29 cellular contexts compared by ENCODE assay signal in the genomic region with DNA sequence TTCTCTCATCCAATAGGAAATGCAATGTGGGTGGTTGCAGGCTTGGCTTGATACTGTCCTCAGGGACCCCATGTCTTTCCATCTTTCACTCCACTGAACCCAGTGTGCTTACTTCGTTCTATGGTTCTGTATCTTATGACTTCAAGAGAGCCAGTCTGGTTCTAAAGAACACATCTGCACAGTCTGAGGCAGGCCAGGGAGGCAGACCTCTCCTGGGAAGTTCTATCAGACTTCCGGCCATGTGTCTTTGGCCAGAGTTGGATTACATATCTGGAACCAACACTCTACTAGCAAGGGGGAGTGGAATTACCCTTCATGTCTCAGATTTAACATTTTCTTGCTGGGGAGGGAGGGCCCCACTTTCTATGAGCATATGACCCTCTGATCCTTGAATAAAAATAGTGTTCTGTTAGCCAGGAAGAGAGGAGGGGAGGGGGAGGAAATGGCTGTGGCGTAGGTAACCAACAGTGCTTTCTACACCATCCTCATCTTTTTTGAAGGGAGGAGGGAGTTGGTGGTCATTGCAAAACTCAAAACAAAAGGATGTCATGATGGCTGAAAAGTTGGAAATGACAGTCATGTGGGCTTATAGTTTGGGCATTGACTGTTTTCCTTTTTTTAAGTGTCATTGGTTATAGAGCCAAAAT.
DNase-seq lines count a peak whose midpoint lies in the region; ATAC-seq lines count a peak whose summit lies in the region.
"Had no signal": no experiment of that assay in that cellular context is flagged by ENCODE, and none has a peak within 500 bp of the region (broad histone marks: within the 10 kb centered on the region; RNA-seq: fewer than 3 reads in every experiment).

No MANE protein-coding gene starts in this region.

- no peak overlapping the region for H3K27ac ChIP-seq in CD8-positive, alpha-beta memory T cell (ENCODE audit: low read depth, low read length)
- H3K27ac ChIP-seq: left lung, PC-9, right atrium auricular region, stomach had no signal

- intact Hi-C loops in activated CD4-positive, alpha-beta memory T cell treated with anti-CD3 and anti-CD28 coated beads for 36 hours (cut with micrococcal nuclease) = no loop called here

- no peaks in the 10 kb centered on the region for H3K9me3 ChIP-seq in CD8-positive, alpha-beta memory T cell (ENCODE audit: low read length)
- H3K9me3 ChIP-seq: Caco-2, HAP-1, left lung, right atrium auricular region, stomach had no signal

- H3K36me3 ChIP-seq in CD8-positive, alpha-beta memory T cell (ENCODE audit: insufficient read depth, low read length) = no peaks in the 10 kb centered on the region
- H3K36me3 ChIP-seq: HAP-1, left lung, right atrium auricular region, stomach had no signal

- no peak overlapping the region for H3K4me3 ChIP-seq in CD8-positive, alpha-beta memory T cell (ENCODE audit: low read length)
- H3K4me3 ChIP-seq: HAP-1, left lung, PC-9, right atrium auricular region, smooth muscle cell, stomach had no signal

- H3K4me3 Mint-ChIP-seq in activated naive CD4-positive, alpha-beta T cell treated with anti-CD3 and anti-CD28 coated beads, Interleukin-2, amount 10 ng/mL, durations not matched to agents 7 days and 5 days = no peak overlapping the region
- H3K4me3 Mint-ChIP-seq in CD8-positive, alpha-beta memory T cell = peak overlapping the region in 4 of 7 donors; percentile 18 to 48 (median 22)
- H3K4me3 Mint-ChIP-seq in activated CD4-positive, alpha-beta memory T cell treated with anti-CD3 and anti-CD28 coated beads for 36 hours = no peak overlapping the region
- peak overlapping the region in 4 of 10 donors; percentile 9 to 31 (median 22) for H3K4me3 Mint-ChIP-seq in naive thymus-derived CD8-positive, alpha-beta T cell
- H3K4me3 Mint-ChIP-seq: B cell had no signal

- H3K27me3 Mint-ChIP-seq in activated naive CD4-positive, alpha-beta T cell treated with anti-CD3 and anti-CD28 coated beads, Interleukin-2, amount 10 ng/mL, durations not matched to agents 7 days and 5 days = peaks cover 25% of the 10 kb centered on the region
- no peaks in the 10 kb centered on the region for H3K27me3 Mint-ChIP-seq in CD8-positive, alpha-beta memory T cell
- H3K27me3 Mint-ChIP-seq in activated CD4-positive, alpha-beta memory T cell treated with anti-CD3 and anti-CD28 coated beads for 36 hours = no peaks in the 10 kb centered on the region
- no peaks in the 10 kb centered on the region for H3K27me3 Mint-ChIP-seq in naive thymus-derived CD8-positive, alpha-beta T cell
- H3K27me3 Mint-ChIP-seq: B cell had no signal

- ATAC-seq in naive thymus-derived CD8-positive, alpha-beta T cell = peak; percentile 47 to 82
- ATAC-seq: left lung had no signal

- no peaks in the 10 kb centered on the region for H3K27me3 ChIP-seq in CD8-positive, alpha-beta memory T cell (ENCODE audit: insufficient read depth, low read length, poor library complexity, severe bottlenecking)
- H3K27me3 ChIP-seq: left lung, right atrium auricular region, stomach had no signal

- POLR2A ChIA-PET in CD8-positive, alpha-beta memory T cell (lab: Charles Lee) = no interaction called here
- POLR2A ChIA-PET in activated CD4-positive, alpha-beta memory T cell treated with anti-CD3 and anti-CD28 coated beads for 36 hours (lab: Charles Lee) = no interaction called here
- POLR2A ChIA-PET in naive thymus-derived CD8-positive, alpha-beta T cell (lab: Charles Lee) = no interaction called here

- H3K27ac Mint-ChIP-seq in activated naive CD4-positive, alpha-beta T cell treated with anti-CD3 and anti-CD28 coated beads, Interleukin-2, amount 10 ng/mL, durations not matched to agents 7 days and 5 days = no peak overlapping the region
- peak overlapping the region; percentile 11 to 93 (median 62) for H3K27ac Mint-ChIP-seq in CD8-positive, alpha-beta memory T cell
- no peak overlapping the region for H3K27ac Mint-ChIP-seq in activated CD4-positive, alpha-beta memory T cell treated with anti-CD3 and anti-CD28 coated beads for 36 hours
- peak overlapping the region in 5 of 10 donors; percentile 10 to 80 (median 44) for H3K27ac Mint-ChIP-seq in naive thymus-derived CD8-positive, alpha-beta T cell
- H3K27ac Mint-ChIP-seq: B cell had no signal

- peaks cover 20% of the 10 kb centered on the region for H3K4me1 Mint-ChIP-seq in activated naive CD4-positive, alpha-beta T cell treated with anti-CD3 and anti-CD28 coated beads, Interleukin-2, amount 10 ng/mL, durations not matched to agents 7 days and 5 days
- H3K4me1 Mint-ChIP-seq in CD8-positive, alpha-beta memory T cell = peaks cover 14 to 18% (median 17%) of the 10 kb centered on the region in 3 donors
- H3K4me1 Mint-ChIP-seq in activated CD4-positive, alpha-beta memory T cell treated with anti-CD3 and anti-CD28 coated beads for 36 hours (ENCODE audit: low read depth) = peaks cover 12% of the 10 kb centered on the region
- H3K4me1 Mint-ChIP-seq in naive thymus-derived CD8-positive, alpha-beta T cell = peaks cover 12 to 16% (median 14%) of the 10 kb centered on the region in 4 donors
- H3K4me1 Mint-ChIP-seq: B cell had no signal

- H3K4me1 ChIP-seq in CD8-positive, alpha-beta memory T cell (ENCODE audit: insufficient read depth, low read length) = peaks cover 12% of the 10 kb centered on the region
- H3K4me1 ChIP-seq: Caco-2, HAP-1, left lung, right atrium auricular region, stomach had no signal

- no peaks in the 10 kb centered on the region for H3K36me3 Mint-ChIP-seq in activated naive CD4-positive, alpha-beta T cell treated with anti-CD3 and anti-CD28 coated beads, Interleukin-2, amount 10 ng/mL, durations not matched to agents 7 days and 5 days
- H3K36me3 Mint-ChIP-seq in CD8-positive, alpha-beta memory T cell = no peaks in the 10 kb centered on the region
- no peaks in the 10 kb centered on the region for H3K36me3 Mint-ChIP-seq in activated CD4-positive, alpha-beta memory T cell treated with anti-CD3 and anti-CD28 coated beads for 36 hours
- H3K36me3 Mint-ChIP-seq in naive thymus-derived CD8-positive, alpha-beta T cell = no peaks in the 10 kb centered on the region

- CTCF ChIA-PET in activated naive CD4-positive, alpha-beta T cell treated with anti-CD3 and anti-CD28 coated beads, Interleukin-2, amount 10 ng/mL, durations not matched to agents 7 days and 5 days (lab: Charles Lee) = no interaction called here
- CTCF ChIA-PET in CD8-positive, alpha-beta memory T cell (lab: Charles Lee) = no interaction called here
- CTCF ChIA-PET in activated CD4-positive, alpha-beta memory T cell treated with anti-CD3 and anti-CD28 coated beads for 36 hours (lab: Charles Lee) = no interaction called here

- peak; percentile 43 for DNase-seq in activated naive CD4-positive, alpha-beta T cell treated with anti-CD3 and anti-CD28 coated beads, Interleukin-2, amount 10 ng/mL, durations not matched to agents 7 days and 5 days
- no peak for DNase-seq in activated naive CD4-positive, alpha-beta T cell treated with Interleukin-2 at 50 U/mL for 16 hours
- DNase-seq in CD8-positive, alpha-beta memory T cell = peak in 1 of 5 donors; percentile 48
- peak; percentile 35 for DNase-seq in activated CD4-positive, alpha-beta memory T cell treated with anti-CD3 and anti-CD28 coated beads for 36 hours
- DNase-seq in naive thymus-derived CD8-positive, alpha-beta T cell = peak in 1 of 10 donors; percentile 32
- no peak for DNase-seq in DMS 273 treated with DMSO at 0.1 percent for 48 hours (lab: John Stamatoyannopoulos, UW)
- DNase-seq in stimulated activated CD4-positive, alpha-beta T cell treated with anti-CD3 and anti-CD28 coated beads, Interleukin-2, amount 100 ng/mL, for 24 hours = no peak
- DNase-seq: activated CD4-positive, alpha-beta T cell treated with anti-CD3 and anti-CD28 coated beads, Interleukin-2, amount 50 U/mL, for 4 hours; activated effector memory CD4-positive, alpha-beta T cell treated with anti-CD3 and anti-CD28 coated beads, Interleukin-2, amount 50 U/mL, for 16 hours; Caco-2; central memory CD4-positive, alpha-beta T cell; DMS79; erythroblast; GF-D8; islet precursor cell; Karpas-422; left lung; mesendoderm; NCI-H1417 treated with DMSO at 0.1 percent for 48 hours; NCI-H2081 treated with DMSO at 0.1 percent for 48 hours; NCI-H345; PC-9; posterior cingulate gyrus; stomach; T-helper 9 cell had no signal

- no peaks in the 10 kb centered on the region for H3K9me3 Mint-ChIP-seq in activated naive CD4-positive, alpha-beta T cell treated with anti-CD3 and anti-CD28 coated beads, Interleukin-2, amount 10 ng/mL, durations not matched to agents 7 days and 5 days
- no peaks in the 10 kb centered on the region for H3K9me3 Mint-ChIP-seq in CD8-positive, alpha-beta memory T cell
- H3K9me3 Mint-ChIP-seq in activated CD4-positive, alpha-beta memory T cell treated with anti-CD3 and anti-CD28 coated beads for 36 hours = no peaks in the 10 kb centered on the region
- no peaks in the 10 kb centered on the region for H3K9me3 Mint-ChIP-seq in naive thymus-derived CD8-positive, alpha-beta T cell

Comparison
In these comparisons a context has a peak if more than half of its experiments do, and no peak if none do; other contexts are left out.
1. DNase-seq: peak in activated naive CD4-positive, alpha-beta T cell treated with anti-CD3 and anti-CD28 coated beads, Interleukin-2, amount 10 ng/mL, durations not matched to agents 7 days and 5 days (single experiment) and activated CD4-positive, alpha-beta memory T cell treated with anti-CD3 and anti-CD28 coated beads for 36 hours (single experiment); none in activated naive CD4-positive, alpha-beta T cell treated with Interleukin-2 at 50 U/mL for 16 hours (single experiment), DMS 273 treated with DMSO at 0.1 percent for 48 hours (single experiment) and stimulated activated CD4-positive, alpha-beta T cell treated with anti-CD3 and anti-CD28 coated beads, Interleukin-2, amount 100 ng/mL, for 24 hours (0 of 2).
2. H3K27ac Mint-ChIP-seq: peak in CD8-positive, alpha-beta memory T cell (8 of 8); none in activated naive CD4-positive, alpha-beta T cell treated with anti-CD3 and anti-CD28 coated beads, Interleukin-2, amount 10 ng/mL, durations not matched to agents 7 days and 5 days (single experiment) and activated CD4-positive, alpha-beta memory T cell treated with anti-CD3 and anti-CD28 coated beads for 36 hours (single experiment).
3. H3K4me3 Mint-ChIP-seq: peak in CD8-positive, alpha-beta memory T cell (4 of 7); none in activated naive CD4-positive, alpha-beta T cell treated with anti-CD3 and anti-CD28 coated beads, Interleukin-2, amount 10 ng/mL, durations not matched to agents 7 days and 5 days (single experiment) and activated CD4-positive, alpha-beta memory T cell treated with anti-CD3 and anti-CD28 coated beads for 36 hours (single experiment).